Comparison of ENCODE assay signal across 8 cellular contexts in genomic region chr12:6825398-6826124, GRCh38. TPM values are rescaled to one million over a fixed set of nuclear protein-coding genes. Genes with fewer than 3 reads are reported as not detected.
A peak's percentile ranks its signal among the peaks of the same experiment; 100 is the strongest.
DNase-seq lines count a peak whose midpoint lies in the region; ATAC-seq and TF ChIP-seq lines count a peak whose summit lies in the region.

No MANE protein-coding gene starts in this region.

- intact Hi-C loops in CD14-positive monocyte (cut with micrococcal nuclease): loop anchor here (1.0 to 5.0 kb wide), 5 partner anchors 33 to 203 kb away; no protein-coding TSS in a partner anchor

- DNase-seq in CD14-positive monocyte (ENCODE audit: low spot score): peak; percentile 81
- peak; percentile 75 for DNase-seq in NCI-H345 (lab: John Stamatoyannopoulos, UW)
- DNase-seq in activated CD4-positive, alpha-beta T cell treated with anti-CD3 and anti-CD28 coated beads, Interleukin-2, amount 10 ng/mL, durations not matched to agents 7 days and 5 days: peak; percentile 83
- peak; percentile 87 for DNase-seq in coronary artery (ENCODE audit: low spot score)
- peak; percentile 94 for DNase-seq in left kidney (ENCODE audit: low read depth, low spot score)
- peak; percentile 83 for DNase-seq in stimulated activated CD4-positive, alpha-beta T cell treated with anti-CD3 and anti-CD28 coated beads, Interleukin-4, amount 100 ng/mL, for 1 hour

- H3K4me1 ChIP-seq in HEK293 (ENCODE audit: control insufficient read depth, insufficient read depth, low read length): peaks cover 6% of the 10 kb centered on the region; the same call in 1 of the 2 replicates

- peak; percentile 95 for TF ChIP-seq CTCF in CD14-positive monocyte (IDR thresholded peaks at IDR 0.05)
- peak; percentile 96 for TF ChIP-seq CTCF in HEK293 (tag by site-specific recombination; IDR thresholded peaks at IDR 0.05)
- peak; percentile 91 for TF ChIP-seq CTCF in coronary artery (IDR thresholded peaks at IDR 0.05)

- peaks cover 0 to 12% (median 8%) of the 10 kb centered on the region in 7 donors for H3K9me3 Mint-ChIP-seq in CD14-positive monocyte
- no peaks in the 10 kb centered on the region for H3K9me3 Mint-ChIP-seq in activated CD4-positive, alpha-beta T cell treated with anti-CD3 and anti-CD28 coated beads, Interleukin-2, amount 10 ng/mL, durations not matched to agents 7 days and 5 days

- H3K27ac ChIP-seq in HEK293 (ENCODE audit: extremely low read depth, low read depth, low read length): no peak overlapping the region
- H3K27ac ChIP-seq in coronary artery: no peak overlapping the region

- CTCF ChIA-PET in HEK293 (lab: Yijun Ruan, JAX): interaction anchor here (0.5 to 8.1 kb wide), 37 partner anchors 9 to 1281 kb away, joined by 3 to 116 read pairs (median 4); partner anchors contain the start of genes CDCA3, GNB3, LAG3 and LPAR5
- CTCF ChIA-PET in activated CD4-positive, alpha-beta T cell treated with anti-CD3 and anti-CD28 coated beads, Interleukin-2, amount 10 ng/mL, durations not matched to agents 7 days and 5 days (lab: Charles Lee): interaction anchor here (1.0 to 4.2 kb wide), 21 partner anchors 8 to 259 kb away, joined by 3 to 28 read pairs (median 4); partner anchors contain the start of genes CDCA3, COPS7A, MLF2 and PTPN6

- H3K4me3 ChIP-seq in HEK293 (ENCODE audit: low read depth, low read length) (no peak overlapping the region), coronary artery (peak overlapping the region; percentile 54)

- H3K4me1 Mint-ChIP-seq in CD14-positive monocyte: peaks cover 49% of the 10 kb centered on the region
- peaks cover 29% of the 10 kb centered on the region for H3K4me1 Mint-ChIP-seq in activated CD4-positive, alpha-beta T cell treated with anti-CD3 and anti-CD28 coated beads, Interleukin-2, amount 10 ng/mL, durations not matched to agents 7 days and 5 days

- no peak for ATAC-seq in HG02763 (IDR thresholded peaks at IDR 0.05; ENCODE audit: unreplicated experiment)

- peak overlapping the region in 1 of 7 donors; percentile 43 for H3K27ac Mint-ChIP-seq in CD14-positive monocyte
- peak overlapping the region; percentile 1 for H3K27ac Mint-ChIP-seq in activated CD4-positive, alpha-beta T cell treated with anti-CD3 and anti-CD28 coated beads, Interleukin-2, amount 10 ng/mL, durations not matched to agents 7 days and 5 days

- H3K36me3 ChIP-seq in HEK293 (ENCODE audit: control insufficient read depth in 2 of 2, insufficient read depth in 1 of 2, low read length in 2 of 2): peaks cover 0 to 11% of the 10 kb centered on the region in 2 experiments; a peak in 1 of 3 replicates

- POLR2A ChIA-PET in HEK293 (lab: Yijun Ruan, JAX): interaction anchor here (0.7 to 1.2 kb wide), 2 partner anchors 26 to 59 kb away, joined by 3 read pairs; partner anchors contain the start of gene CDCA3
- POLR2A ChIA-PET in activated CD4-positive, alpha-beta T cell treated with anti-CD3 and anti-CD28 coated beads, Interleukin-2, amount 10 ng/mL, durations not matched to agents 7 days and 5 days (lab: Charles Lee): no interaction called here

- H3K4me3 Mint-ChIP-seq in CD14-positive monocyte: peak overlapping the region; percentile 51 to 84
- H3K4me3 Mint-ChIP-seq in activated CD4-positive, alpha-beta T cell treated with anti-CD3 and anti-CD28 coated beads, Interleukin-2, amount 10 ng/mL, durations not matched to agents 7 days and 5 days: no peak overlapping the region

- H3K27me3 Mint-ChIP-seq in CD14-positive monocyte (ENCODE audit: low read depth in 3 of 3): peaks cover 46 to 63% (median 46%) of the 10 kb centered on the region in 3 donors
- H3K27me3 Mint-ChIP-seq in activated CD4-positive, alpha-beta T cell treated with anti-CD3 and anti-CD28 coated beads, Interleukin-2, amount 10 ng/mL, durations not matched to agents 7 days and 5 days: peaks cover 61% of the 10 kb centered on the region

- H3K36me3 Mint-ChIP-seq in CD14-positive monocyte: peaks cover 18 to 26% of the 10 kb centered on the region in 2 donors
- H3K36me3 Mint-ChIP-seq in activated CD4-positive, alpha-beta T cell treated with anti-CD3 and anti-CD28 coated beads, Interleukin-2, amount 10 ng/mL, durations not matched to agents 7 days and 5 days (ENCODE audit: low read depth): peaks cover under 1% of the 10 kb centered on the region

- H3K9me3 ChIP-seq in HEK293 (ENCODE audit: control insufficient read depth, insufficient read depth, low read depth, low read length): no peaks in the 10 kb centered on the region

TF ChIP-seq in HEK293, 187 proteins besides CTCF, POLR2A, EP300 and RAD21 (continues in another document):
- TF ChIP-seq PRDM1 (tag by site-specific recombination; IDR thresholded peaks at IDR 0.05) (peak; percentile 70), ZNF366 (tag by site-specific recombination; conservative IDR thresholded peaks at IDR 0.05) (peak; percentile 92), KLF17 (tag by site-specific recombination; IDR thresholded peaks at IDR 0.05) (0 out of 2 replicates have a peak, but pooled peaks have one; percentile 35), ZNF654 (tag by site-specific recombination; IDR thresholded peaks at IDR 0.05; ENCODE audit: low read depth) (peak; percentile 97), REST (tag by site-specific recombination; IDR thresholded peaks at IDR 0.05) (0 out of 2 replicates have a peak, but pooled peaks have one; percentile 29), ZNF10 (tag by site-specific recombination; IDR thresholded peaks at IDR 0.05) (0 out of 2 replicates have a peak, but pooled peaks have one; percentile 41), ZNF426 (tag by site-specific recombination; IDR thresholded peaks at IDR 0.05) (no peak), ZNF239 (tag by site-specific recombination; IDR thresholded peaks at IDR 0.05) (no peak), TRIM28 (IDR thresholded peaks at IDR 0.05; ENCODE audit: borderline replicate concordance, low read length) (no peak), ZIC2 (tag by site-specific recombination; IDR thresholded peaks at IDR 0.05) (peak; percentile 81), ZFHX2 (tag by site-specific recombination; conservative IDR thresholded peaks at IDR 0.05) (peak; percentile 11), ZNF26 (tag by site-specific recombination; IDR thresholded peaks at IDR 0.05) (no peak)

RNA-seq across cellular contexts. Expression of gene P3H3, which starts 2.6 kb away (rescaled TPM):
- not detected for polyA plus RNA-seq in CD14-positive monocyte
- total RNA-seq in activated CD4-positive, alpha-beta T cell treated with anti-CD3 and anti-CD28 coated beads, Interleukin-2, amount 10 ng/mL, durations not matched to agents 7 days and 5 days: under 1 TPM in 1 of 2 experiments, not detected in 1; 0.40 TPM

RNA-seq across cellular contexts. Expression of gene GPR162, which starts 3.9 kb away (rescaled TPM):
- polyA plus RNA-seq in CD14-positive monocyte: 10 to 100 TPM; 15.1 to 16.0 TPM
- under 1 TPM; 0.25 to 0.29 TPM for total RNA-seq in activated CD4-positive, alpha-beta T cell treated with anti-CD3 and anti-CD28 coated beads, Interleukin-2, amount 10 ng/mL, durations not matched to agents 7 days and 5 days

RNA-seq across cellular contexts. Expression of gene GNB3, which starts 15.2 kb away (rescaled TPM):
- polyA plus RNA-seq in CD14-positive monocyte: not detected
- total RNA-seq in activated CD4-positive, alpha-beta T cell treated with anti-CD3 and anti-CD28 coated beads, Interleukin-2, amount 10 ng/mL, durations not matched to agents 7 days and 5 days: not detected

RNA-seq across cellular contexts. Expression of gene CDCA3, which starts 25.5 kb away (rescaled TPM):
- polyA plus RNA-seq in CD14-positive monocyte: under 1 TPM; 0.57 to 0.61 TPM
- 100 to 1,000 TPM; 118 to 122 TPM for total RNA-seq in activated CD4-positive, alpha-beta T cell treated with anti-CD3 and anti-CD28 coated beads, Interleukin-2, amount 10 ng/mL, durations not matched to agents 7 days and 5 days

RNA-seq across cellular contexts. Expression of gene USP5, which starts 26.4 kb away (rescaled TPM):
- 10 to 100 TPM; 29.9 to 32.4 TPM for polyA plus RNA-seq in CD14-positive monocyte
- total RNA-seq in activated CD4-positive, alpha-beta T cell treated with anti-CD3 and anti-CD28 coated beads, Interleukin-2, amount 10 ng/mL, durations not matched to agents 7 days and 5 days: 100 to 1,000 TPM; 119 to 131 TPM
